In genomic region chr17:1648582-1649115, GRCh38 we compare ENCODE assay signal across 1 cellular context.
TF ChIP-seq lines count a peak whose summit lies in the region.

No MANE protein-coding gene starts in this region.

TF ChIP-seq in A549, 52 proteins besides CTCF, POLR2A, EP300 and RAD21 (continued from another document):
- TF ChIP-seq PBX3 (IDR thresholded peaks at IDR 0.05), result 0 out of 2 replicates have a peak, but pooled peaks have one; percentile 46
